ENCODE assay signal across 11 cellular contexts in the genomic region with DNA sequence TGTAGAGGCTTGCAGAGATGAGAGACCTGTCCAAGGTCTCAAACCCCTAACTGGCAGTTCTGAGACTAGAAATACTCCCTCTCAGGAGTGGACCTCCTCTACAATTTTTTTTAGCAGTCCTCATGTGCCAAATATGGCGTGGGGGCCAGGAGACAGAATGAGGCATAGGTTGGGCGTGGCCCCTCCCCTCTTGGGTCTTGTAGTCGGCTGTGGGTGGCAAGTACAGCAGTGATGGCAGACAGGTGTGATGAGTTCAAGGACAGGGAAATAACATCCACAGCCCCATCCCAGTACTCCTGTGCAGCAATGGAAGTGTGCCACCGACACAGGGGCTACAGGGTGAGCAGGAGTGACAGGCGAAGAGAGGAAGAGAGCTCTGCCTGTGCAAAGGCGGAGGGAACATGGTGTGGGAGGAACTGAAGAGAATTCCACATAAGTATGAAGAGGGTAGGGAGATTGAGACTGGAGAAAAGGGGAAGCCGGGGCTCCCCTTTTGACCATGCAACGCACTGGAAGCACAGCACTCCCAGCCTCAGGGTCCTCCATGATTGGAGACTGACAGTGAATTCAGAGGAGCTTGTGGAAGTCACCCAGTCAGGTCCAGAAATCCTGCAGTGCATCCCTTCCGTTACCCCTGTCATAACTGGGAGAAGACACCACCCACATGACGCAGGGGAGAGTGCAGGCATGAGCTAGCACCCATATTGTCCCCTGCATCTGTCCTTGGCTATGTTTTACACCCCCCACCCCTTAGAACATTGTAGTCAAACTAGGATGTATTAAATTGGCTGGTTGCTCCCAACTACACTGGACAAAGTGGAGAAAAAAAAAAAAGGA.
DNase-seq lines count a peak whose midpoint lies in the region; ATAC-seq and TF ChIP-seq lines count a peak whose summit lies in the region.
"Had no signal": no experiment of that assay in that cellular context is flagged by ENCODE, and none has a peak within 500 bp of the region (broad histone marks: within the 10 kb centered on the region; RNA-seq: fewer than 3 reads in every experiment).

No MANE protein-coding gene starts in this region.

- H3K27me3 Mint-ChIP-seq in T-helper 1 cell treated with Interleukin-12 subunit alpha and Interleukin-12 subunit beta and Interleukin-4 antibody, amounts not matched to agents 30 μg/mL and 1 μg/mL, for 36 hours (ENCODE audit: low read depth), result no peaks in the 10 kb centered on the region
- no peaks in the 10 kb centered on the region for H3K27me3 Mint-ChIP-seq in central memory CD8-positive, alpha-beta T cell

- peak overlapping the region; percentile 49 for H3K27ac Mint-ChIP-seq in T-helper 1 cell treated with Interleukin-12 subunit alpha and Interleukin-12 subunit beta and Interleukin-4 antibody, amounts not matched to agents 30 μg/mL and 1 μg/mL, for 36 hours
- H3K27ac Mint-ChIP-seq in central memory CD8-positive, alpha-beta T cell (ENCODE audit: low read depth), result peak overlapping the region; percentile 67

- H3K36me3 Mint-ChIP-seq in T-helper 1 cell treated with Interleukin-12 subunit alpha and Interleukin-12 subunit beta and Interleukin-4 antibody, amounts not matched to agents 30 μg/mL and 1 μg/mL, for 36 hours (ENCODE audit: low read depth), result peaks cover 31% of the 10 kb centered on the region
- peaks cover 37% of the 10 kb centered on the region for H3K36me3 Mint-ChIP-seq in central memory CD8-positive, alpha-beta T cell (ENCODE audit: insufficient read depth)

- no peak for TF ChIP-seq RAD21 in Ishikawa (IDR thresholded peaks at IDR 0.05; ENCODE audit: low read depth)

- H3K4me3 Mint-ChIP-seq in T-helper 1 cell treated with Interleukin-12 subunit alpha and Interleukin-12 subunit beta and Interleukin-4 antibody, amounts not matched to agents 30 μg/mL and 1 μg/mL, for 36 hours, result no peak overlapping the region
- no peak overlapping the region for H3K4me3 Mint-ChIP-seq in central memory CD8-positive, alpha-beta T cell

- no peaks in the 10 kb centered on the region for H3K9me3 Mint-ChIP-seq in T-helper 1 cell treated with Interleukin-12 subunit alpha and Interleukin-12 subunit beta and Interleukin-4 antibody, amounts not matched to agents 30 μg/mL and 1 μg/mL, for 36 hours
- no peaks in the 10 kb centered on the region for H3K9me3 Mint-ChIP-seq in central memory CD8-positive, alpha-beta T cell

- peaks cover 40% of the 10 kb centered on the region for H3K4me1 Mint-ChIP-seq in T-helper 1 cell treated with Interleukin-12 subunit alpha and Interleukin-12 subunit beta and Interleukin-4 antibody, amounts not matched to agents 30 μg/mL and 1 μg/mL, for 36 hours (ENCODE audit: low read depth)
- peaks cover 26% of the 10 kb centered on the region for H3K4me1 Mint-ChIP-seq in central memory CD8-positive, alpha-beta T cell

- no peak for ATAC-seq in central memory CD8-positive, alpha-beta T cell (replicated peaks; ENCODE audit: extremely low read depth, poor library complexity, severe bottlenecking)
- ATAC-seq in HG03460 (IDR thresholded peaks at IDR 0.05; ENCODE audit: unreplicated experiment), result no peak

- DNase-seq in T-helper 1 cell, result no peak
- no peak for DNase-seq in central memory CD8-positive, alpha-beta T cell (ENCODE audit: low spot score in 2 of 2)
- peak; percentile 62 for DNase-seq in putamen (ENCODE audit: low spot score)
- DNase-seq in MV-4-11 (lab: John Stamatoyannopoulos, UW), result no peak
- DNase-seq in GM19238 (ENCODE audit: insufficient read length, low spot score), result no peak
- DNase-seq: ACHN; NCI-H1105 treated with DMSO at 0.1 percent for 48 hours; stimulated activated naive CD4-positive, alpha-beta T cell had no signal

- TF ChIP-seq EP300 in Ishikawa (IDR thresholded peaks at IDR 0.05; ENCODE audit: borderline replicate concordance), result no peak

TF ChIP-seq in Ishikawa, 13 proteins besides CTCF, POLR2A, EP300 and RAD21:
- TF ChIP-seq CEBPB (IDR thresholded peaks at IDR 0.05), result no peak
- TF ChIP-seq, protein P1, sequence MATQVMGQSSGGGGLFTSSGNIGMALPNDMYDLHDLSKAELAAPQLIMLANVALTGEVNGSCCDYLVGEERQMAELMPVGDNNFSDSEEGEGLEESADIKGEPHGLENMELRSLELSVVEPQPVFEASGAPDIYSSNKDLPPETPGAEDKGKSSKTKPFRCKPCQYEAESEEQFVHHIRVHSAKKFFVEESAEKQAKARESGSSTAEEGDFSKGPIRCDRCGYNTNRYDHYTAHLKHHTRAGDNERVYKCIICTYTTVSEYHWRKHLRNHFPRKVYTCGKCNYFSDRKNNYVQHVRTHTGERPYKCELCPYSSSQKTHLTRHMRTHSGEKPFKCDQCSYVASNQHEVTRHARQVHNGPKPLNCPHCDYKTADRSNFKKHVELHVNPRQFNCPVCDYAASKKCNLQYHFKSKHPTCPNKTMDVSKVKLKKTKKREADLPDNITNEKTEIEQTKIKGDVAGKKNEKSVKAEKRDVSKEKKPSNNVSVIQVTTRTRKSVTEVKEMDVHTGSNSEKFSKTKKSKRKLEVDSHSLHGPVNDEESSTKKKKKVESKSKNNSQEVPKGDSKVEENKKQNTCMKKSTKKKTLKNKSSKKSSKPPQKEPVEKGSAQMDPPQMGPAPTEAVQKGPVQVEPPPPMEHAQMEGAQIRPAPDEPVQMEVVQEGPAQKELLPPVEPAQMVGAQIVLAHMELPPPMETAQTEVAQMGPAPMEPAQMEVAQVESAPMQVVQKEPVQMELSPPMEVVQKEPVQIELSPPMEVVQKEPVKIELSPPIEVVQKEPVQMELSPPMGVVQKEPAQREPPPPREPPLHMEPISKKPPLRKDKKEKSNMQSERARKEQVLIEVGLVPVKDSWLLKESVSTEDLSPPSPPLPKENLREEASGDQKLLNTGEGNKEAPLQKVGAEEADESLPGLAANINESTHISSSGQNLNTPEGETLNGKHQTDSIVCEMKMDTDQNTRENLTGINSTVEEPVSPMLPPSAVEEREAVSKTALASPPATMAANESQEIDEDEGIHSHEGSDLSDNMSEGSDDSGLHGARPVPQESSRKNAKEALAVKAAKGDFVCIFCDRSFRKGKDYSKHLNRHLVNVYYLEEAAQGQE (IDR thresholded peaks at IDR 0.05; ENCODE audit: low read depth), result 0 out of 2 replicates have a peak, but pooled peaks have one; percentile 13
